12 cellular contexts compared by ENCODE assay signal in the genomic region with DNA sequence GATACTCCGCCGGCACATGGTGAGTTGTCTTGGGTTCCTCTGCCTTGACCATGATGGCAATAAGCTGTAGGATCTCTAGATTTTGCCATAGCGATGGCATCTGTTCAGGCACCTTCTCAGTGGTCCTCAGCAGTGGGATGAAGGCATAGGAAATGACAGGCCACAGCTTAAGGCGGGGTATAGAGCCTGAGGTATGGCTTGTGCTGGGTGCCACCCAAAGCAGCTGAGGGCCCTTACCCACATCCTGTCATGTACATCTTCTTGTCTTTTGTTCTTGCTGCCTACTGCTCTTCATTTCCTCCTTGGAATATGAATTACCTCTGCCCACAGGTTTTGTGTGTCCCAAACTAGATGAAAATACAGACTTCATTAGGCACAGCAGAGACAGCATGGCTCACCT. TPM values are rescaled to one million over a fixed set of nuclear protein-coding genes. Genes with fewer than 3 reads are reported as not detected.
DNase-seq lines count a peak whose midpoint lies in the region; ATAC-seq and TF ChIP-seq lines count a peak whose summit lies in the region.
"Had no signal": no experiment of that assay in that cellular context is flagged by ENCODE, and none has a peak within 500 bp of the region (broad histone marks: within the 10 kb centered on the region; RNA-seq: fewer than 3 reads in every experiment).

No MANE protein-coding gene starts in this region.

- no peak for TF ChIP-seq CTCF in endothelial cell (IDR thresholded peaks at IDR 0.05; ENCODE audit: unreplicated experiment)

- ATAC-seq in stimulated activated effector memory CD8-positive, alpha-beta T cell treated with anti-CD3 and anti-CD28 coated beads, Interleukin-12 subunit alpha, Interleukin-12 subunit beta, amount 100 ng/mL, for 72 hours: peak; percentile 100
- ATAC-seq: gastrocnemius medialis, psoas muscle had no signal

- no peaks in the 10 kb centered on the region for H3K27me3 Mint-ChIP-seq in T-helper 2 cell treated with Interferon-gamma antibody and Interleukin-4, amounts not matched to agents 5 μg/mL and 100 μg/mL, for 36 hours (ENCODE audit: low read depth)
- H3K27me3 Mint-ChIP-seq in endothelial cell (ENCODE audit: unreplicated experiment): peaks cover 2% of the 10 kb centered on the region

- H3K4me1 Mint-ChIP-seq in T-helper 2 cell treated with Interferon-gamma antibody and Interleukin-4, amounts not matched to agents 5 μg/mL and 100 μg/mL, for 36 hours (ENCODE audit: low read depth): peaks cover 46% of the 10 kb centered on the region
- H3K4me1 Mint-ChIP-seq in endothelial cell (ENCODE audit: unreplicated experiment): peaks cover 52% of the 10 kb centered on the region
- H3K4me1 Mint-ChIP-seq in stimulated activated effector memory CD8-positive, alpha-beta T cell treated with anti-CD3 and anti-CD28 coated beads, Interleukin-12 subunit alpha, Interleukin-12 subunit beta, amount 100 ng/mL, for 72 hours: peaks cover 22% of the 10 kb centered on the region

- no peaks in the 10 kb centered on the region for H3K9me3 Mint-ChIP-seq in T-helper 2 cell treated with Interferon-gamma antibody and Interleukin-4, amounts not matched to agents 5 μg/mL and 100 μg/mL, for 36 hours
- H3K9me3 Mint-ChIP-seq in endothelial cell (ENCODE audit: unreplicated experiment): no peaks in the 10 kb centered on the region
- no peaks in the 10 kb centered on the region for H3K9me3 Mint-ChIP-seq in stimulated activated effector memory CD8-positive, alpha-beta T cell treated with anti-CD3 and anti-CD28 coated beads, Interleukin-12 subunit alpha, Interleukin-12 subunit beta, amount 100 ng/mL, for 72 hours

- H3K27ac Mint-ChIP-seq in T-helper 2 cell treated with Interferon-gamma antibody and Interleukin-4, amounts not matched to agents 5 μg/mL and 100 μg/mL, for 36 hours: peak overlapping the region; percentile 92
- H3K27ac Mint-ChIP-seq in endothelial cell (ENCODE audit: unreplicated experiment): no peak overlapping the region
- H3K27ac Mint-ChIP-seq in stimulated activated effector memory CD8-positive, alpha-beta T cell treated with anti-CD3 and anti-CD28 coated beads, Interleukin-12 subunit alpha, Interleukin-12 subunit beta, amount 100 ng/mL, for 72 hours: peak overlapping the region; percentile 62

- DNase-seq in T-helper 2 cell treated with Interferon-gamma antibody and Interleukin-4, amounts not matched to agents 5 μg/mL and 100 μg/mL, for 36 hours (ENCODE audit: low spot score): peak; percentile 15
- DNase-seq in activated T-cell treated with anti-CD3 and anti-CD28 coated beads for 1 hour (ENCODE audit: low read depth): peak; percentile 37
- DNase-seq in endothelial cell (ENCODE audit: low spot score): no peak
- DNase-seq in stimulated activated effector memory CD8-positive, alpha-beta T cell treated with anti-CD3 and anti-CD28 coated beads, Interleukin-12 subunit alpha, Interleukin-12 subunit beta, amount 100 ng/mL, for 72 hours (ENCODE audit: low spot score in 2 of 2): peak in 1 of 2 donors; percentile 4
- no peak for DNase-seq in NCI-H1436 treated with DMSO at 0.1 percent for 48 hours (lab: John Stamatoyannopoulos, UW)
- DNase-seq in NCI-H345 (lab: John Stamatoyannopoulos, UW): no peak
- DNase-seq in Kasumi-1 (lab: John Stamatoyannopoulos, UW): no peak
- DNase-seq: gastrocnemius medialis, NCI-H1105, psoas muscle had no signal

- peak overlapping the region; percentile 70 for H3K4me3 Mint-ChIP-seq in T-helper 2 cell treated with Interferon-gamma antibody and Interleukin-4, amounts not matched to agents 5 μg/mL and 100 μg/mL, for 36 hours
- peak overlapping the region; percentile 97 for H3K4me3 Mint-ChIP-seq in endothelial cell (ENCODE audit: unreplicated experiment)
- H3K4me3 Mint-ChIP-seq in stimulated activated effector memory CD8-positive, alpha-beta T cell treated with anti-CD3 and anti-CD28 coated beads, Interleukin-12 subunit alpha, Interleukin-12 subunit beta, amount 100 ng/mL, for 72 hours: no peak overlapping the region

- peaks cover 69% of the 10 kb centered on the region for H3K36me3 Mint-ChIP-seq in T-helper 2 cell treated with Interferon-gamma antibody and Interleukin-4, amounts not matched to agents 5 μg/mL and 100 μg/mL, for 36 hours (ENCODE audit: low read depth)
- H3K36me3 Mint-ChIP-seq in endothelial cell (ENCODE audit: low read depth, unreplicated experiment): peaks cover 39% of the 10 kb centered on the region
- H3K36me3 Mint-ChIP-seq in stimulated activated effector memory CD8-positive, alpha-beta T cell treated with anti-CD3 and anti-CD28 coated beads, Interleukin-12 subunit alpha, Interleukin-12 subunit beta, amount 100 ng/mL, for 72 hours: peaks cover 99% of the 10 kb centered on the region

RNA-seq across cellular contexts. Expression of gene KAT7, which starts 29.5 kb away (rescaled TPM):
- total RNA-seq in endothelial cell (ENCODE audit: unreplicated experiment): 307 TPM

RNA-seq across cellular contexts. Expression of gene TAC4, which starts 29.9 kb away (rescaled TPM):
- total RNA-seq in endothelial cell (ENCODE audit: unreplicated experiment): not detected
- total RNA-seq: gastrocnemius medialis, lower leg skin, psoas muscle, subcutaneous adipose tissue had no signal

RNA-seq across cellular contexts. Expression of gene FAM117A, which starts 54.1 kb away (rescaled TPM):
- 9.2 TPM for total RNA-seq in endothelial cell (ENCODE audit: unreplicated experiment)

Comparison
In these comparisons a context has a peak if more than half of its experiments do, and no peak if none do; other contexts are left out.
1. DNase-seq: peak in T-helper 2 cell treated with Interferon-gamma antibody and Interleukin-4, amounts not matched to agents 5 μg/mL and 100 μg/mL, for 36 hours (single experiment) and activated T-cell treated with anti-CD3 and anti-CD28 coated beads for 1 hour (single experiment); none in endothelial cell (single experiment), NCI-H1436 treated with DMSO at 0.1 percent for 48 hours (single experiment), NCI-H345 (single experiment) and Kasumi-1 (0 of 2).